1 cellular context compared by ENCODE assay signal in the genomic region with DNA sequence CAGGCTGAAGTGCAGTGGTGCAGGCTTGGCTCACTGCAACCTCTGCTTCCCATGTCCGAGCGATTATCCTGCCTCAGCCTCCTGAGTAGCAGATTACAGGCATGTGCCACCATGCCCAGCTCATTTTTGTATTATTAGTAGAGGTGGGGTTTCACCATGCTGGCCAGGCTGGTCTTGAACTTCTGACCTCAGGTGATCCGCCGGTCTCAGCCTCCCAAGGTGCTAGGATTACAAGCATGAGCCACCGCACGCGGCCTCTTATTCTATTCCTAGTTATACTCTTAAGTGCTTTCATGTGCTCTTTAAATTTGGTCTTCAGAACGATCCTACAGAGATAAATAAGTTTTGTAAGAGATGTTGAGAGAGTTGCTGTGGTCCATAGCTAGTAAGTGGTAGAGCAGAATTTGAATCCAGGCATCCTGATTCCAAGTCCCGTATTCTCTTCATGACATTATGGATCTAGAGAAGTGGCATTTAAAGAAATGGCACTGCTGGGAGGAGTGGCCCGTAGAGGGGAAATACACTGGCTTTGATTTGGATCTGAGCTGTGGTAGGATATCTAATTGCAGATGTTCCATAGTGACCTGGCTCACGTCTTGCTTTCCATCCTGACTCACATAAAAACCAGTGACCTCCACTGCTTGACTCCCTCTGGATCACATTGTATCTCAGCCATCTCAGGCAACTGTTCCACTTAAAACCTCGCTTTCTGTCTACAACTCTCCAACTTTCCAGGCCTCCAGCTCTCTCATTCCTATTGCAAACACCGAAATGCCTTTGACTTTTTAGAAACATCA.
TF ChIP-seq lines count a peak whose summit lies in the region.

No MANE protein-coding gene starts in this region.

TF ChIP-seq in A549, 52 proteins besides CTCF, POLR2A, EP300 and RAD21:
- TF ChIP-seq, protein P1, sequence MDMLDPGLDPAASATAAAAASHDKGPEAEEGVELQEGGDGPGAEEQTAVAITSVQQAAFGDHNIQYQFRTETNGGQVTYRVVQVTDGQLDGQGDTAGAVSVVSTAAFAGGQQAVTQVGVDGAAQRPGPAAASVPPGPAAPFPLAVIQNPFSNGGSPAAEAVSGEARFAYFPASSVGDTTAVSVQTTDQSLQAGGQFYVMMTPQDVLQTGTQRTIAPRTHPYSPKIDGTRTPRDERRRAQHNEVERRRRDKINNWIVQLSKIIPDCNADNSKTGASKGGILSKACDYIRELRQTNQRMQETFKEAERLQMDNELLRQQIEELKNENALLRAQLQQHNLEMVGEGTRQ (IDR thresholded peaks at IDR 0.05), result no peak
- TF ChIP-seq ZNF302 (CRISPR knock-in tag; IDR thresholded peaks at IDR 0.05) (no peak), BHLHE40 (IDR thresholded peaks at IDR 0.05; ENCODE audit: low read depth, low read length) (no peak), SMC3 (IDR thresholded peaks at IDR 0.05) (no peak), NFE2L2 (conservative IDR thresholded peaks at IDR 0.05; ENCODE audit: low read length) (no peak), CBX8 (IDR thresholded peaks at IDR 0.05) (no peak), FOXS1 (CRISPR knock-in tag; IDR thresholded peaks at IDR 0.05) (no peak), SREBF2 (IDR thresholded peaks at IDR 0.05) (no peak), RFX5 (IDR thresholded peaks at IDR 0.05) (no peak), MYC (IDR thresholded peaks at IDR 0.05; ENCODE audit: borderline replicate concordance, low read length) (no peak), ESRRA (IDR thresholded peaks at IDR 0.05; ENCODE audit: borderline replicate concordance, low read length) (no peak)
- TF ChIP-seq, protein P2, sequence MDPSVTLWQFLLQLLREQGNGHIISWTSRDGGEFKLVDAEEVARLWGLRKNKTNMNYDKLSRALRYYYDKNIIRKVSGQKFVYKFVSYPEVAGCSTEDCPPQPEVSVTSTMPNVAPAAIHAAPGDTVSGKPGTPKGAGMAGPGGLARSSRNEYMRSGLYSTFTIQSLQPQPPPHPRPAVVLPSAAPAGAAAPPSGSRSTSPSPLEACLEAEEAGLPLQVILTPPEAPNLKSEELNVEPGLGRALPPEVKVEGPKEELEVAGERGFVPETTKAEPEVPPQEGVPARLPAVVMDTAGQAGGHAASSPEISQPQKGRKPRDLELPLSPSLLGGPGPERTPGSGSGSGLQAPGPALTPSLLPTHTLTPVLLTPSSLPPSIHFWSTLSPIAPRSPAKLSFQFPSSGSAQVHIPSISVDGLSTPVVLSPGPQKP (IDR thresholded peaks at IDR 0.05; ENCODE audit: low read depth, low read length), result no peak
